ENCODE assay signal across 29 cellular contexts in genomic region chr2:72765997-72766609, GRCh38. TPM values are rescaled to one million over a fixed set of nuclear protein-coding genes. Genes with fewer than 3 reads are reported as not detected.
DNase-seq lines count a peak whose midpoint lies in the region; ATAC-seq and TF ChIP-seq lines count a peak whose summit lies in the region.
"Had no signal": no experiment of that assay in that cellular context is flagged by ENCODE, and none has a peak within 500 bp of the region (broad histone marks: within the 10 kb centered on the region; RNA-seq: fewer than 3 reads in every experiment).

No MANE protein-coding gene starts in this region.

- H3K36me3 ChIP-seq in GM23338 (ENCODE audit: insufficient read depth) (no peaks in the 10 kb centered on the region), smooth muscle cell (ENCODE audit: low read depth) (peaks cover 5% of the 10 kb centered on the region)
- H3K36me3 ChIP-seq: brain microvascular endothelial cell, Peyer's patch, thyroid gland had no signal

- 72% methylated on average over 2 of the region's 2 CpGs for WGBS in smooth muscle cell (ENCODE audit: low lambda C conversion rate)

- H3K9me2 ChIP-seq in GM23338 (ENCODE audit: insufficient read depth) = no peaks in the 10 kb centered on the region

- H3K4me3 ChIP-seq in GM23338 = no peak overlapping the region
- no peak overlapping the region for H3K4me3 ChIP-seq in epithelial cell of esophagus (ENCODE audit: low read length)
- no peak overlapping the region for H3K4me3 ChIP-seq in smooth muscle cell
- H3K4me3 ChIP-seq: esophagus squamous epithelium, pancreas, Peyer's patch, SK-N-MC, thyroid gland had no signal

- no peak; the same call in 1 of the 3 replicates for ATAC-seq in GM23338
- ATAC-seq in HG03196 (IDR thresholded peaks at IDR 0.05; ENCODE audit: unreplicated experiment) = no peak
- ATAC-seq: pancreas had no signal

- peak; percentile 25 for DNase-seq in GM23338 (ENCODE audit: low spot score)
- DNase-seq in NCI-H82 (lab: John Stamatoyannopoulos, UW) = peak; percentile 18
- peak; percentile 83 for DNase-seq in epithelial cell of esophagus (ENCODE audit: low read depth)
- no peak for DNase-seq in smooth muscle cell (lab: John Stamatoyannopoulos, UW; ENCODE audit: unreplicated experiment)
- no peak for DNase-seq in HK-2 (ENCODE audit: unreplicated experiment)
- DNase-seq in NCI-H1417 treated with DMSO at 0.1 percent for 48 hours (lab: John Stamatoyannopoulos, UW) = no peak
- DNase-seq: activated CD4-positive, alpha-beta T cell treated with anti-CD3 and anti-CD28 coated beads for 4 hours; activated CD8-positive, alpha-beta memory T cell treated with anti-CD3 and anti-CD28 coated beads for 24 hours; activated T-cell treated with anti-CD3 and anti-CD28 coated beads, Interleukin-2, amount 50 U/mL, for 1 hour; AML-193; brain microvascular endothelial cell; CD4-positive, alpha-beta memory T cell; DMS153; effector CD8-positive, alpha-beta T cell; esophagus squamous epithelium; GOT3; NCI-H1417; NCI-H2107; NCI-H446 treated with DMSO at 0.1 percent for 48 hours; NK-92 treated with Interleukin-12 subunit alpha and Interleukin-12 subunit beta, amount 100 ng/mL, for 24 hours; pancreas; Peyer's patch; right cardiac atrium; thyroid gland had no signal

- H3K4me3 Mint-ChIP-seq in GM23338 = no peak overlapping the region
- H3K4me3 Mint-ChIP-seq: CD4-positive, alpha-beta memory T cell; nephron; stimulated activated naive CD8-positive, alpha-beta T cell treated with anti-CD3 and anti-CD28 coated beads, Interleukin-15, Interleukin-2, amounts not matched to agents 100 ng/mL and 50 ng/mL, for 24 hours; T-helper 1 cell treated with Interleukin-12 subunit alpha and Interleukin-12 subunit beta and Interleukin-4 antibody, amounts not matched to agents 30 μg/mL and 1 μg/mL, for 36 hours had no signal

- peaks cover 3% of the 10 kb centered on the region for H3K79me2 ChIP-seq in GM23338 (replicated peaks; ENCODE audit: insufficient read depth)
- H3K79me2 ChIP-seq in smooth muscle cell (ENCODE audit: low read depth) = peaks cover 14% of the 10 kb centered on the region

- H3K4me2 ChIP-seq in GM23338 (no peak overlapping the region), smooth muscle cell (no peak overlapping the region)

- H4K20me1 ChIP-seq in GM23338 (replicated peaks; ENCODE audit: insufficient read depth) (no peaks in the 10 kb centered on the region), smooth muscle cell (ENCODE audit: low read depth) (peaks cover 21% of the 10 kb centered on the region)

- H3K27me3 ChIP-seq in GM23338 (ENCODE audit: insufficient read depth) (no peaks in the 10 kb centered on the region), smooth muscle cell (ENCODE audit: low read depth) (no peaks in the 10 kb centered on the region)
- H3K27me3 ChIP-seq: brain microvascular endothelial cell, esophagus squamous epithelium, pancreas, Peyer's patch, thyroid gland had no signal

- peaks cover 20% of the 10 kb centered on the region for H3K9me3 ChIP-seq in smooth muscle cell (replicated peaks; ENCODE audit: low read depth)
- H3K9me3 ChIP-seq: pancreas, thyroid gland had no signal

- H3K9me3 Mint-ChIP-seq in GM23338 = peaks cover 18% of the 10 kb centered on the region

- H3K36me3 Mint-ChIP-seq in GM23338 (ENCODE audit: low read depth) = peaks cover 29% of the 10 kb centered on the region; the same call in 2 of the 3 replicates

- H3K27me3 Mint-ChIP-seq in GM23338 (ENCODE audit: insufficient read depth, low read depth, poor library complexity) = no peaks in the 10 kb centered on the region
- H3K27me3 Mint-ChIP-seq: CD4-positive, alpha-beta memory T cell; stimulated activated naive CD8-positive, alpha-beta T cell treated with anti-CD3 and anti-CD28 coated beads, Interleukin-15, Interleukin-2, amounts not matched to agents 100 ng/mL and 50 ng/mL, for 24 hours had no signal

- peaks cover 4% of the 10 kb centered on the region; the same call in 2 of the 3 replicates for H3K4me1 Mint-ChIP-seq in GM23338
- H3K4me1 Mint-ChIP-seq: CD4-positive, alpha-beta memory T cell; nephron had no signal

- TF ChIP-seq CTCF in GM23338 (conservative IDR thresholded peaks at IDR 0.05; ENCODE audit: low read depth in 2 of 2) = no peak
- no peak for TF ChIP-seq CTCF in epithelial cell of esophagus (IDR thresholded peaks at IDR 0.05; ENCODE audit: insufficient read depth, low read depth, low read length, missing control alignments)
- TF ChIP-seq CTCF in smooth muscle cell (IDR thresholded peaks at IDR 0.05; ENCODE audit: borderline replicate concordance, insufficient read depth, poor library complexity, severe bottlenecking) = no peak

- no peaks in the 10 kb centered on the region for H3F3A ChIP-seq in GM23338 (replicated peaks; ENCODE audit: low read depth)
- H3F3A ChIP-seq in smooth muscle cell (ENCODE audit: low read depth) = no peaks in the 10 kb centered on the region

- H3K27ac Mint-ChIP-seq in GM23338 = no peak overlapping the region
- H3K27ac Mint-ChIP-seq: CD4-positive, alpha-beta memory T cell; nephron; stimulated activated naive CD8-positive, alpha-beta T cell treated with anti-CD3 and anti-CD28 coated beads, Interleukin-15, Interleukin-2, amounts not matched to agents 100 ng/mL and 50 ng/mL, for 24 hours; T-helper 1 cell treated with Interleukin-12 subunit alpha and Interleukin-12 subunit beta and Interleukin-4 antibody, amounts not matched to agents 30 μg/mL and 1 μg/mL, for 36 hours had no signal

- 0 out of 2 replicates have a peak overlapping the region, but pooled peaks have one; percentile 5 for H3K27ac ChIP-seq in GM23338 (ENCODE audit: low read depth)
- peak overlapping the region; percentile 42 for H3K27ac ChIP-seq in smooth muscle cell (ENCODE audit: low read depth)
- H3K27ac ChIP-seq: brain microvascular endothelial cell, pancreas, Peyer's patch, SK-N-MC, thyroid gland had no signal

- H2AFZ ChIP-seq in GM23338 (no peak overlapping the region), smooth muscle cell (ENCODE audit: low read depth) (no peak overlapping the region)

- no peak overlapping the region for H3K9ac ChIP-seq in smooth muscle cell (ENCODE audit: low read depth)

- H3K4me1 ChIP-seq in GM23338 (ENCODE audit: insufficient read depth) = peaks cover 10% of the 10 kb centered on the region; the same call in 1 of the 2 replicates
- no peaks in the 10 kb centered on the region for H3K4me1 ChIP-seq in smooth muscle cell (ENCODE audit: low read depth)
- H3K4me1 ChIP-seq: pancreas, Peyer's patch, thyroid gland had no signal

TF ChIP-seq in GM23338, 12 proteins besides CTCF, POLR2A, EP300 and RAD21 (continues in another document):
- TF ChIP-seq EZH2phosphoT487 (IDR thresholded peaks at IDR 0.05; ENCODE audit: unreplicated experiment) (no peak), JUNB (IDR thresholded peaks at IDR 0.05; ENCODE audit: unreplicated experiment) (no peak), POLR2AphosphoS5 (IDR thresholded peaks at IDR 0.05; ENCODE audit: low read depth) (no peak), REST (IDR thresholded peaks at IDR 0.05; ENCODE audit: unreplicated experiment) (no peak), ETS1 (IDR thresholded peaks at IDR 0.05) (no peak), EZH2 (IDR thresholded peaks at IDR 0.05; ENCODE audit: low read depth, unreplicated experiment) (no peak), CREB1 (CRISPR knock-in tag; IDR thresholded peaks at IDR 0.05; ENCODE audit: low read depth) (no peak), ZNF114 (CRISPR knock-in tag; IDR thresholded peaks at IDR 0.05) (no peak)

RNA-seq across cellular contexts. Expression of gene EXOC6B, which starts 59.7 kb away (rescaled TPM):
- total RNA-seq in GM23338 (2014; rRNA removed; shearing (Covaris generic)) = 43.5 and 45.9 TPM in 2 replicates
- polyA plus RNA-seq in GM23338 (2016; fragmentation: Nextera tagmentation; extraction: Ambion mirVana) (6.7 and 7.2 TPM in 2 replicates), smooth muscle cell (6.9 and 8.8 TPM in 2 replicates)
- 19.7 and 34.6 TPM in 2 replicates for total RNA-seq in smooth muscle cell

Comparison
In these comparisons a context has a peak if more than half of its experiments do, and no peak if none do; other contexts are left out.
1. DNase-seq: peak in GM23338 (single experiment), NCI-H82 (single experiment) and epithelial cell of esophagus (single experiment); none in smooth muscle cell (single experiment), HK-2 (single experiment) and NCI-H1417 treated with DMSO at 0.1 percent for 48 hours (single experiment).